Comparison of ENCODE assay signal across 13 cellular contexts in the genomic region with DNA sequence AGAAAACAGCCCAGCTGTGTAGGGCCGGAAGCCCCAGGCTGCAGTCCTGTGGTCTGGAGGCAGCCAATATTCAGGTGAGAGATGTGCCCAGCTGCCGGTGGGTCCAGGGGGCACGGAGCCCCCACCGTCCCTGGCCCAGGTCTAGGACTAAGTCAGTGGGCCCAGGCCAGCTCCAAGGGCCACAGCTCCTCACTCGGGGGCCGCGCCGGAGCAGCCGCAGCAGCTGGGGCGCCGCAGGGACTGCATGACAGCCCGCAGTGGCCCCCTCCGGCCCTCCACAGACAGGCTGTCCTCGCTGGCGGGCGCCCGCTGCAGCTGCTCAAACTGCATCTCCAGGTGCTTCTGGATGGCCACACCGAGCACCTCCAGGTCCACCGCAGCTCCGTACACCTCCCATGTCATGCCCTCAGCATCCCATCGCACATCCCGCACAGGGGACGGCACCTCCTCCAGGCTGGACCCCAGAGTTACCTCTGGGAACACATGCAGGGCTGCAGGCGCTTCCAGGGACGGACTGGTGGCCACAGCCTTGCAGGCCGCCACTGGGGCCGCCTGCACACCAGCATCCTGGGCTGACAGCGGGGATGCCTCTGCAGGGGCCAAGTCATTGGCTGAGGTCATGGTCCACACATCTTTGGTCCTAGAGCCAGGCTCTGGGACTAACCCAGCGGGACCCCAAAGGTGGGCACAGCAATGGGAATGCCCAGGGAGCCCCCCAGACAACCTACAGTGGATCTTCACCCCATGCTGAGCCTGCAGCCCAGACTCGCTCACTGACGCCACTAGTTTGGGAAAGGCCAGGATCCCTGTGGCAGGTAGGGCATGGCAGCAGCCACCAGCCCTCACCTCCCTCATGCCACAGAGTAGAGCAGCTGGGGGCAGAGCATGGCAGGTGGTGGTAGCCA. TPM values are rescaled to one million over a fixed set of nuclear protein-coding genes. Genes with fewer than 3 reads are reported as not detected.
DNase-seq lines count a peak whose midpoint lies in the region; ATAC-seq and TF ChIP-seq lines count a peak whose summit lies in the region.
"Had no signal": no experiment of that assay in that cellular context is flagged by ENCODE, and none has a peak within 500 bp of the region (broad histone marks: within the 10 kb centered on the region; RNA-seq: fewer than 3 reads in every experiment).

No MANE protein-coding gene starts in this region.

- intact Hi-C loops in adrenal gland (cut with DNase I) (no loop called here), lower lobe of right lung (cut with DNase I) (no loop called here), tibial artery (cut with DNase I; ENCODE audit: low total_unique reads) (no loop called here), colonic mucosa (cut with DNase I) (no loop called here)

- H3K4me2 ChIP-seq in neural progenitor cell = no peak overlapping the region

- peak; percentile 3 for DNase-seq in activated gamma-delta T cell treated with Interleukin-2 at 50 U/mL for 16 hours
- no peak for DNase-seq in activated gamma-delta T cell (lab: John Stamatoyannopoulos, UW)
- peak in 6 of 7 donors; percentile 9 to 46 (median 14) for DNase-seq in adrenal gland
- DNase-seq in lower lobe of right lung = peak; percentile 58
- DNase-seq in tibial artery = peak; percentile 20 to 67
- DNase-seq in colonic mucosa = no peak
- DNase-seq in neural progenitor cell (ENCODE audit: low spot score) = no peak
- no peak for DNase-seq in RWPE1 (ENCODE audit: low spot score)
- DNase-seq: NCI-H2227 treated with DMSO at 0.1 percent for 48 hours, OCI-M1, T-helper 2 cell had no signal

- H3K4me3 ChIP-seq in adrenal gland = no peak overlapping the region
- no peak overlapping the region for H3K4me3 ChIP-seq in lower lobe of right lung
- no peak overlapping the region for H3K4me3 ChIP-seq in tibial artery
- no peak overlapping the region for H3K4me3 ChIP-seq in colonic mucosa
- H3K4me3 ChIP-seq in neural progenitor cell = no peak overlapping the region

- H3K27me3 ChIP-seq in adrenal gland (peaks cover 16% of the 10 kb centered on the region), lower lobe of right lung (ENCODE audit: low read depth) (peaks cover under 1% of the 10 kb centered on the region), tibial artery (peaks cover 0 to 11% of the 10 kb centered on the region in 2 donors), colonic mucosa (no peaks in the 10 kb centered on the region), neural progenitor cell (no peaks in the 10 kb centered on the region)

- H3K27ac ChIP-seq in adrenal gland (no peak overlapping the region), lower lobe of right lung (no peak overlapping the region), tibial artery (no peak overlapping the region), colonic mucosa (no peak overlapping the region), neural progenitor cell (no peak overlapping the region), RWPE1 (no peak overlapping the region)

- H3K27ac Mint-ChIP-seq in neural progenitor cell = no peak overlapping the region

- no peak for ATAC-seq in lower lobe of right lung

- CTCF ChIA-PET in RWPE1 (lab: Yijun Ruan, JAX) = interaction anchor here (0.5 kb wide), 1 partner anchor 11 kb away, joined by 3 read pairs; no protein-coding TSS in a partner anchor

- POLR2A ChIA-PET in RWPE1 (lab: Yijun Ruan, JAX; ENCODE audit: low non-redundant PET) = no interaction called here

- no peaks in the 10 kb centered on the region for H4K20me1 ChIP-seq in neural progenitor cell (ENCODE audit: low read depth)

- no peak for TF ChIP-seq POLR2A in adrenal gland (IDR thresholded peaks at IDR 0.05)

- TF ChIP-seq CTCF in adrenal gland (IDR thresholded peaks at IDR 0.05) = no peak
- TF ChIP-seq CTCF in lower lobe of right lung (IDR thresholded peaks at IDR 0.05) = no peak
- no peak for TF ChIP-seq CTCF in tibial artery (IDR thresholded peaks at IDR 0.05)
- no peak for TF ChIP-seq CTCF in colonic mucosa (IDR thresholded peaks at IDR 0.05)
- no peak for TF ChIP-seq CTCF in neural progenitor cell (IDR thresholded peaks at IDR 0.05)
- TF ChIP-seq CTCF in RWPE1 (conservative IDR thresholded peaks at IDR 0.05; ENCODE audit: low read depth) = no peak

- H3K36me3 Mint-ChIP-seq in neural progenitor cell = no peaks in the 10 kb centered on the region

- no peaks in the 10 kb centered on the region for H3K4me1 Mint-ChIP-seq in neural progenitor cell

- H3K9ac ChIP-seq in colonic mucosa (ENCODE audit: low read depth in 2 of 2, low read length in 2 of 2) (no peak overlapping the region), neural progenitor cell (no peak overlapping the region)

- no peak overlapping the region for H3K4me3 Mint-ChIP-seq in neural progenitor cell

- H3K4me1 ChIP-seq in adrenal gland (replicated peaks in 1 of 2) = no peaks in the 10 kb centered on the region
- peaks cover 26% of the 10 kb centered on the region for H3K4me1 ChIP-seq in lower lobe of right lung
- peaks cover 0 to 10% (median 4%) of the 10 kb centered on the region in 4 donors for H3K4me1 ChIP-seq in tibial artery
- peaks cover 17% of the 10 kb centered on the region for H3K4me1 ChIP-seq in colonic mucosa
- H3K4me1 ChIP-seq in neural progenitor cell = no peaks in the 10 kb centered on the region

- H3K9me3 ChIP-seq in adrenal gland (replicated peaks in 1 of 3) (no peaks in the 10 kb centered on the region), lower lobe of right lung (no peaks in the 10 kb centered on the region), tibial artery (no peaks in the 10 kb centered on the region), colonic mucosa (no peaks in the 10 kb centered on the region), neural progenitor cell (ENCODE audit: low read depth) (no peaks in the 10 kb centered on the region)

- H3K79me2 ChIP-seq in neural progenitor cell (ENCODE audit: low read depth) = no peaks in the 10 kb centered on the region

- no peak overlapping the region for H2AFZ ChIP-seq in neural progenitor cell (replicated peaks)

- H3K27me3 Mint-ChIP-seq in neural progenitor cell (ENCODE audit: insufficient read depth, low read depth) = no peaks in the 10 kb centered on the region

- H3K36me3 ChIP-seq in adrenal gland (replicated peaks in 1 of 2) = no peaks in the 10 kb centered on the region
- H3K36me3 ChIP-seq in lower lobe of right lung = peaks cover 12% of the 10 kb centered on the region
- no peaks in the 10 kb centered on the region for H3K36me3 ChIP-seq in tibial artery
- H3K36me3 ChIP-seq in colonic mucosa = no peaks in the 10 kb centered on the region
- H3K36me3 ChIP-seq in neural progenitor cell = no peaks in the 10 kb centered on the region

- WGBS in adrenal gland, 4 donors = 84 to 96% (median 87%) methylated on average over 15 to 31 of the region's 31 CpGs

- H3F3A ChIP-seq in neural progenitor cell (ENCODE audit: low read depth) = no peaks in the 10 kb centered on the region

- no peaks in the 10 kb centered on the region for H3K9me3 Mint-ChIP-seq in neural progenitor cell

RNA-seq across cellular contexts. Expression of a gene that starts 7.0 kb away (rescaled TPM):
- total RNA-seq in adrenal gland (under 1 TPM in 2 of 8 donors, not detected in 6; 0.28 to 0.44 TPM), lower lobe of right lung (42.1 TPM), colonic mucosa (10 to 100 TPM; 32.3 to 34.4 TPM), neural progenitor cell (ENCODE audit: low replicate concordance) (6.9 and 18.1 TPM in 2 replicates)
- polyA plus RNA-seq in adrenal gland = under 1 TPM in 2 of 3 donors, not detected in 1; 0.17 to 0.56 TPM
- polyA plus RNA-seq: AG04450 had no signal

RNA-seq across cellular contexts. Expression of a gene that starts 29.5 kb away (rescaled TPM):
- total RNA-seq in adrenal gland (10 to 100 TPM in 1 of 8 donors, 1 to 10 TPM in 6, under 1 TPM in 1; 0.95 to 32.5 (median 2.8) TPM), lower lobe of right lung (34.5 TPM), colonic mucosa (1 to 10 TPM in 1 of 2 donors, under 1 TPM in 1; 0.62 to 1.2 TPM), neural progenitor cell (ENCODE audit: low replicate concordance) (0.15 and 0.17 TPM in 2 replicates)
- polyA plus RNA-seq in adrenal gland = 1 to 10 TPM in 2 of 3 donors, under 1 TPM in 1; 0.72 to 1.6 (median 1.3) TPM
- total RNA-seq: HT-29 had no signal

Comparison
In these comparisons a context has a peak if more than half of its experiments do, and no peak if none do; other contexts are left out.
1. DNase-seq: peak in activated gamma-delta T cell treated with Interleukin-2 at 50 U/mL for 16 hours (single experiment), adrenal gland (6 of 7), lower lobe of right lung (single experiment) and tibial artery (2 of 2); none in activated gamma-delta T cell (single experiment), colonic mucosa (single experiment), neural progenitor cell (single experiment) and RWPE1 (single experiment).